ENCODE assay signal across 25 cellular contexts in the genomic region with DNA sequence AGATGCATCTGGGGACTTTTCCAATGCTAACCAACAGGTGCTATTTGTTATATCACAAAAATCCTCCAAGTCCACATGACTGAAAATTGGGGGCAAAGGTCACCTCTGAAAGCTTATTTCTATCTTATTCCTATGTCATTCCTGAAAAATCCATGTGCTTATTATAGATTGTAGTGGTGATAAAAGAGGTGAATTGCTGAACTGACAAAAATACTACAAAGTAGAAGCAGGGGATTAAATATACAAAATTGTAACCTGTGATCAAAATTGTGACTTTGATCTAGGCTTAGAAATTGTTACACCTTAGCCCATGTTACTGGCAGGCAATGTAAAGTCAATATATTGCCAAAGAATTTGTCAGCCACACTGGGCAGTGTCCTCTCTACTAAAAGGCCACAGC.
A peak's percentile ranks its signal among the peaks of the same experiment; 100 is the strongest.
DNase-seq lines count a peak whose midpoint lies in the region; ATAC-seq and TF ChIP-seq lines count a peak whose summit lies in the region.
"Had no signal": no experiment of that assay in that cellular context is flagged by ENCODE, and none has a peak within 500 bp of the region (broad histone marks: within the 10 kb centered on the region; RNA-seq: fewer than 3 reads in every experiment).

No MANE protein-coding gene starts in this region.

- no peak overlapping the region for H3K27ac Mint-ChIP-seq in chondrocyte (ENCODE audit: unreplicated experiment)
- H3K27ac Mint-ChIP-seq: activated naive CD8-positive, alpha-beta T cell treated with anti-CD3 and anti-CD28 coated beads, Interleukin-2, amount 50 U/mL, for 24 hours had no signal

- no peaks in the 10 kb centered on the region for H3K27me3 Mint-ChIP-seq in chondrocyte (ENCODE audit: low read depth)
- H3K27me3 Mint-ChIP-seq: activated naive CD8-positive, alpha-beta T cell treated with anti-CD3 and anti-CD28 coated beads, Interleukin-2, amount 50 U/mL, for 24 hours had no signal

- peaks cover 22% of the 10 kb centered on the region for H3K4me1 Mint-ChIP-seq in chondrocyte (ENCODE audit: low read depth)

- H3K4me1 ChIP-seq in right atrium auricular region (peaks cover 0 to 35% of the 10 kb centered on the region in 2 donors), ascending aorta (peaks cover 8 to 20% of the 10 kb centered on the region in 2 donors), gastrocnemius medialis (peaks cover 56 to 63% of the 10 kb centered on the region in 2 donors)
- H3K4me1 ChIP-seq: right lobe of liver had no signal

- in situ Hi-C loops in gastrocnemius medialis (cut with MboI; ENCODE audit: low sequenced_read_pairs in 4 of 4): loop anchor here in 3 of 4 donors (10.0 to 25.0 kb wide), 3 partner anchors 264 to 639 kb away; partner anchors contain the start of gene ACBD6 (in 2 of the 3)

- H3K36me3 Mint-ChIP-seq in chondrocyte (ENCODE audit: low read depth): no peaks in the 10 kb centered on the region

- H3K36me3 ChIP-seq in right atrium auricular region (no peaks in the 10 kb centered on the region), ascending aorta (no peaks in the 10 kb centered on the region), gastrocnemius medialis (no peaks in the 10 kb centered on the region)
- H3K36me3 ChIP-seq: right lobe of liver had no signal

- intact Hi-C loops in left cardiac atrium (cut with DNase I) (no loop called here), ascending aorta (cut with DNase I) (loop anchor here (5.0 to 10.0 kb wide), 4 partner anchors 519 to 1244 kb away; partner anchors contain the start of genes ACBD6, GLUL and XPR1), gastrocnemius medialis (cut with DNase I; ENCODE audit: low total_unique reads) (loop anchor here (5.0 kb wide), 2 partner anchors 179 to 194 kb away; no protein-coding TSS in a partner anchor)

- no peaks in the 10 kb centered on the region for H3K9me3 Mint-ChIP-seq in chondrocyte (ENCODE audit: low read depth)
- H3K9me3 Mint-ChIP-seq: activated naive CD8-positive, alpha-beta T cell treated with anti-CD3 and anti-CD28 coated beads, Interleukin-2, amount 50 U/mL, for 24 hours; neural crest cell had no signal

- TF ChIP-seq CTCF in right atrium auricular region (IDR thresholded peaks at IDR 0.05): no peak
- TF ChIP-seq CTCF in ascending aorta (IDR thresholded peaks at IDR 0.05): no peak
- TF ChIP-seq CTCF in gastrocnemius medialis (IDR thresholded peaks at IDR 0.05 in 4 of 5, conservative IDR thresholded peaks at IDR 0.05 in 1 of 5): no peak
- no peak for TF ChIP-seq CTCF in chondrocyte (IDR thresholded peaks at IDR 0.05)

- H3K9me3 ChIP-seq in right atrium auricular region (peaks cover 0 to 4% of the 10 kb centered on the region in 2 donors), ascending aorta (no peaks in the 10 kb centered on the region), gastrocnemius medialis (no peaks in the 10 kb centered on the region)
- H3K9me3 ChIP-seq: right lobe of liver had no signal

- TF ChIP-seq POLR2A in gastrocnemius medialis (IDR thresholded peaks at IDR 0.05): no peak

- peak overlapping the region; percentile 82 to 96 for H3K27ac ChIP-seq in right atrium auricular region
- H3K27ac ChIP-seq in ascending aorta: peak overlapping the region; percentile 5 to 92
- peak overlapping the region; percentile 93 to 99 (median 98) for H3K27ac ChIP-seq in gastrocnemius medialis
- H3K27ac ChIP-seq: right lobe of liver had no signal

- no peak overlapping the region for H3K4me3 Mint-ChIP-seq in chondrocyte (ENCODE audit: unreplicated experiment)
- H3K4me3 Mint-ChIP-seq: activated CD4-positive, alpha-beta memory T cell treated with anti-CD3 and anti-CD28 coated beads, Interleukin-2, amount 10 ng/mL, durations not matched to agents 7 days and 5 days; activated naive CD8-positive, alpha-beta T cell treated with anti-CD3 and anti-CD28 coated beads, Interleukin-2, amount 50 U/mL, for 24 hours; neural crest cell; T-helper 1 cell treated with Interleukin-12 subunit alpha and Interleukin-12 subunit beta and Interleukin-4 antibody, amounts not matched to agents 30 μg/mL and 1 μg/mL, for 36 hours had no signal

- no peak for DNase-seq in right atrium auricular region (ENCODE audit: low spot score)
- no peak for DNase-seq in left cardiac atrium
- DNase-seq in ascending aorta (ENCODE audit: low spot score in 2 of 2): no peak
- no peak for DNase-seq in gastrocnemius medialis
- DNase-seq in chondrocyte (ENCODE audit: low spot score): no peak
- no peak for DNase-seq in NCI-H748 (lab: John Stamatoyannopoulos, UW; ENCODE audit: unreplicated experiment)
- no peak for DNase-seq in activated CD4-positive, alpha-beta T cell treated with anti-CD3 and anti-CD28 coated beads, Interleukin-2, amount 50 U/mL, for 48 hours
- no peak for DNase-seq in middle frontal gyrus (ENCODE audit: extremely low spot score, low spot score)
- DNase-seq: activated CD4-positive, alpha-beta memory T cell treated with anti-CD3 and anti-CD28 coated beads, Interleukin-2, amount 10 ng/mL, durations not matched to agents 7 days and 5 days; activated effector memory CD4-positive, alpha-beta T cell treated with Interleukin-2 at 50 U/mL for 16 hours; activated naive CD8-positive, alpha-beta T cell treated with anti-CD3 and anti-CD28 coated beads, Interleukin-2, amount 50 U/mL, for 24 hours; C1 segment of cervical spinal cord; Calu3; Kasumi-1; NCI-H146; NCI-H2107; NCI-H446; NCI-H82; right lobe of liver; RPMI8226; stimulated activated naive CD4-positive, alpha-beta T cell had no signal

- ATAC-seq in left cardiac atrium (no peak), gastrocnemius medialis (no peak)
- ATAC-seq: activated CD4-positive, CD25-positive, alpha-beta regulatory T cell treated with anti-CD3 and anti-CD28 coated beads, Interleukin-2, amount 50 U/mL, for 24 hours; activated naive CD8-positive, alpha-beta T cell treated with anti-CD3 and anti-CD28 coated beads, Interleukin-2, amount 50 U/mL, for 24 hours; HCT116 had no signal

- H3K27me3 ChIP-seq in right atrium auricular region (no peaks in the 10 kb centered on the region), ascending aorta (no peaks in the 10 kb centered on the region), gastrocnemius medialis (no peaks in the 10 kb centered on the region)
- H3K27me3 ChIP-seq: right lobe of liver had no signal

- H3K4me3 ChIP-seq in right atrium auricular region (peak overlapping the region in 1 of 2 donors; percentile 15), ascending aorta (no peak overlapping the region), gastrocnemius medialis (no peak overlapping the region)
- H3K4me3 ChIP-seq: right lobe of liver had no signal

Comparison
In these comparisons a context has a peak if more than half of its experiments do, and no peak if none do; other contexts are left out.
1. intact Hi-C loops: an anchor here in ascending aorta (5.0 to 10.0 kb wide) and gastrocnemius medialis (5.0 kb wide); none called in left cardiac atrium.